Comparison of ENCODE assay signal across 8 cellular contexts in the genomic region with DNA sequence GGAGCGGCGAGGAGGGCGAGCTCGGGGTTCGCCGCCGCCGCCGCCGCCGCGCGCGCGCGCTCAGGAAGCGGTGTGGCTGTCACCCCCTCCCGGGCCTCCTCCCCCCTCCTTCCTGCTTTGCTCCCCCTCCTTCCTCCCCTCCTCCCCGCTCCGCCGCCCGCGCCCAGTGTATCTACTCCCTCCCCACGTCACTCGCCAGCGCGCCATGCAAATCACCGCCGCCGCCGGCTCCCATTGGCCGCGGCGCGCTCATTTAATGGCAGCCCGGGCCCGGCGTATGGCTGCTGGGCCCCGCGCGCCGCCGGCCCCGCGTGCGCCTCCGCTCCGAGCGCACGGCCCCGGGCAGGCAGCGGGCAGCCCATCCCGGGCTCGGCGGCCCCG. TPM values are rescaled to one million over a fixed set of nuclear protein-coding genes. Genes with fewer than 3 reads are reported as not detected.
DNase-seq lines count a peak whose midpoint lies in the region; ATAC-seq and TF ChIP-seq lines count a peak whose summit lies in the region.

No MANE protein-coding gene starts in this region.

- H3K4me3 ChIP-seq in esophagus squamous epithelium, result peak overlapping the region in 3 of 4 donors; percentile 1 to 52 (median 40)
- peak overlapping the region; percentile 16 for H3K4me3 ChIP-seq in parathyroid adenoma (ENCODE audit: low read depth, low read length)
- H3K4me3 ChIP-seq in tibial nerve, result peak overlapping the region in 3 of 4 donors; percentile 2 to 48 (median 15)

- DNase-seq in NCI-H1105 treated with DMSO at 0.1 percent for 48 hours (lab: John Stamatoyannopoulos, UW), result peak; percentile 99
- DNase-seq in activated CD8-positive, alpha-beta T cell treated with anti-CD3 and anti-CD28 coated beads for 36 hours, result peak; percentile 77
- no peak for DNase-seq in esophagus squamous epithelium (lab: John Stamatoyannopoulos, UW)
- no peak for DNase-seq in tibial nerve (ENCODE audit: low spot score in 2 of 2)
- DNase-seq in NOMO-1 treated with DMSO at 0.1 percent for 48 hours (lab: John Stamatoyannopoulos, UW; ENCODE audit: unreplicated experiment), result no peak
- DNase-seq in 8988T, result no peak

- POLR2A ChIA-PET in activated CD8-positive, alpha-beta T cell treated with anti-CD3 and anti-CD28 coated beads for 36 hours (lab: Charles Lee), result interaction anchor here (1.0 kb wide), 1 partner anchor 10 kb away, joined by 3 read pairs; no protein-coding TSS in a partner anchor

- intact Hi-C loops in activated CD8-positive, alpha-beta T cell treated with anti-CD3 and anti-CD28 coated beads for 36 hours (cut with micrococcal nuclease), result loop anchor here (5.0 kb wide), 1 partner anchor 36 kb away; no protein-coding TSS in a partner anchor
- intact Hi-C loops in esophagus squamous epithelium (cut with DNase I), result no loop called here

- H3K4me2 ChIP-seq in parathyroid adenoma (ENCODE audit: low read length), result peak overlapping the region; percentile 44

- no peak overlapping the region for H3K9ac ChIP-seq in parathyroid adenoma

- peak overlapping the region; percentile 45 for H3K4me3 Mint-ChIP-seq in activated CD8-positive, alpha-beta T cell treated with anti-CD3 and anti-CD28 coated beads for 36 hours

- peak; percentile 81 for ATAC-seq in activated CD8-positive, alpha-beta T cell treated with anti-CD3 and anti-CD28 coated beads for 36 hours
- no peak for ATAC-seq in GM21360 (IDR thresholded peaks at IDR 0.05; ENCODE audit: unreplicated experiment)

- TF ChIP-seq CTCF in activated CD8-positive, alpha-beta T cell treated with anti-CD3 and anti-CD28 coated beads for 36 hours (IDR thresholded peaks at IDR 0.05), result no peak
- no peak for TF ChIP-seq CTCF in esophagus squamous epithelium (IDR thresholded peaks at IDR 0.05)
- TF ChIP-seq CTCF in parathyroid adenoma (IDR thresholded peaks at IDR 0.05), result no peak
- TF ChIP-seq CTCF in tibial nerve (IDR thresholded peaks at IDR 0.05), result no peak

- peaks cover 4% of the 10 kb centered on the region for H3K9me3 Mint-ChIP-seq in activated CD8-positive, alpha-beta T cell treated with anti-CD3 and anti-CD28 coated beads for 36 hours

- H3K36me3 ChIP-seq in esophagus squamous epithelium (no peaks in the 10 kb centered on the region), parathyroid adenoma (ENCODE audit: control insufficient read depth, insufficient read depth, low read length) (no peaks in the 10 kb centered on the region), tibial nerve (no peaks in the 10 kb centered on the region)

- WGBS in esophagus squamous epithelium, 2 donors, result 2 to 13% methylated on average over 3 to 10 of the region's 56 CpGs
- 3 to 4% methylated on average over 28 to 38 of the region's 56 CpGs for WGBS in tibial nerve, 2 donors

- H3K4me1 ChIP-seq in esophagus squamous epithelium (peaks cover 0 to 39% (median 17%) of the 10 kb centered on the region in 3 donors), parathyroid adenoma (no peaks in the 10 kb centered on the region), tibial nerve (peaks cover 0 to 50% (median 2%) of the 10 kb centered on the region in 4 donors)

- H3K9me3 ChIP-seq in esophagus squamous epithelium (no peaks in the 10 kb centered on the region), parathyroid adenoma (ENCODE audit: control insufficient read depth, low read length) (no peaks in the 10 kb centered on the region), tibial nerve (no peaks in the 10 kb centered on the region)

- H3K27ac Mint-ChIP-seq in activated CD8-positive, alpha-beta T cell treated with anti-CD3 and anti-CD28 coated beads for 36 hours, result no peak overlapping the region

- peaks cover 23 to 100% (median 50%) of the 10 kb centered on the region in 4 donors for H3K27me3 ChIP-seq in esophagus squamous epithelium
- peaks cover 37% of the 10 kb centered on the region for H3K27me3 ChIP-seq in parathyroid adenoma (ENCODE audit: control insufficient read depth, insufficient read depth, low read length)
- H3K27me3 ChIP-seq in tibial nerve, result peaks cover 3 to 85% of the 10 kb centered on the region in 2 donors

- H3K79me2 ChIP-seq in parathyroid adenoma, result no peaks in the 10 kb centered on the region

- no peak for TF ChIP-seq POLR2A in esophagus squamous epithelium (IDR thresholded peaks at IDR 0.05)
- no peak for TF ChIP-seq POLR2A in tibial nerve (IDR thresholded peaks at IDR 0.05)

- TF ChIP-seq EP300 in tibial nerve (IDR thresholded peaks at IDR 0.05), result no peak

- peaks cover 67% of the 10 kb centered on the region for H3K27me3 Mint-ChIP-seq in activated CD8-positive, alpha-beta T cell treated with anti-CD3 and anti-CD28 coated beads for 36 hours

- CTCF ChIA-PET in activated CD8-positive, alpha-beta T cell treated with anti-CD3 and anti-CD28 coated beads for 36 hours (lab: Charles Lee), result no interaction called here

- peaks cover 7% of the 10 kb centered on the region for H3K4me1 Mint-ChIP-seq in activated CD8-positive, alpha-beta T cell treated with anti-CD3 and anti-CD28 coated beads for 36 hours (ENCODE audit: low read depth)

- H2AFZ ChIP-seq in parathyroid adenoma, result no peak overlapping the region

- no peak overlapping the region for H3K27ac ChIP-seq in esophagus squamous epithelium
- no peak overlapping the region for H3K27ac ChIP-seq in parathyroid adenoma
- H3K27ac ChIP-seq in tibial nerve, result no peak overlapping the region

- peaks cover 9% of the 10 kb centered on the region for H3K36me3 Mint-ChIP-seq in activated CD8-positive, alpha-beta T cell treated with anti-CD3 and anti-CD28 coated beads for 36 hours (ENCODE audit: low read depth)

RNA-seq across cellular contexts. Expression of gene SOX1, which starts 0.3 kb away (rescaled TPM):
- not detected for total RNA-seq in activated CD8-positive, alpha-beta T cell treated with anti-CD3 and anti-CD28 coated beads for 36 hours
- under 1 TPM in 1 of 4 donors, not detected in 3; 0.19 TPM for total RNA-seq in esophagus squamous epithelium
- total RNA-seq in tibial nerve, result not detected

Comparison
In these comparisons a context has a peak if more than half of its experiments do, and no peak if none do; other contexts are left out.
1. DNase-seq: peak in NCI-H1105 treated with DMSO at 0.1 percent for 48 hours (single experiment) and activated CD8-positive, alpha-beta T cell treated with anti-CD3 and anti-CD28 coated beads for 36 hours (single experiment); none in esophagus squamous epithelium (single experiment), tibial nerve (0 of 2), NOMO-1 treated with DMSO at 0.1 percent for 48 hours (single experiment) and 8988T (single experiment).
2. Peak in every context shown above with its lines, with median percentiles within 50 percentile points of each other: H3K4me3 ChIP-seq.